In genomic region chr10:12297784-12298183, GRCh38 we compare ENCODE assay signal across 1 cellular context. TPM values are rescaled to one million over a fixed set of nuclear protein-coding genes. Genes with fewer than 3 reads are reported as not detected.
"Had no signal": no experiment of that assay in that cellular context is flagged by ENCODE, and none has a peak within 500 bp of the region (broad histone marks: within the 10 kb centered on the region; RNA-seq: fewer than 3 reads in every experiment).

No MANE protein-coding gene starts in this region.

RNA-seq across cellular contexts. Expression of gene CAMK1D, which starts 51.6 kb away (rescaled TPM):
- total RNA-seq: RPMI7951 had no signal
